In the genomic region with DNA sequence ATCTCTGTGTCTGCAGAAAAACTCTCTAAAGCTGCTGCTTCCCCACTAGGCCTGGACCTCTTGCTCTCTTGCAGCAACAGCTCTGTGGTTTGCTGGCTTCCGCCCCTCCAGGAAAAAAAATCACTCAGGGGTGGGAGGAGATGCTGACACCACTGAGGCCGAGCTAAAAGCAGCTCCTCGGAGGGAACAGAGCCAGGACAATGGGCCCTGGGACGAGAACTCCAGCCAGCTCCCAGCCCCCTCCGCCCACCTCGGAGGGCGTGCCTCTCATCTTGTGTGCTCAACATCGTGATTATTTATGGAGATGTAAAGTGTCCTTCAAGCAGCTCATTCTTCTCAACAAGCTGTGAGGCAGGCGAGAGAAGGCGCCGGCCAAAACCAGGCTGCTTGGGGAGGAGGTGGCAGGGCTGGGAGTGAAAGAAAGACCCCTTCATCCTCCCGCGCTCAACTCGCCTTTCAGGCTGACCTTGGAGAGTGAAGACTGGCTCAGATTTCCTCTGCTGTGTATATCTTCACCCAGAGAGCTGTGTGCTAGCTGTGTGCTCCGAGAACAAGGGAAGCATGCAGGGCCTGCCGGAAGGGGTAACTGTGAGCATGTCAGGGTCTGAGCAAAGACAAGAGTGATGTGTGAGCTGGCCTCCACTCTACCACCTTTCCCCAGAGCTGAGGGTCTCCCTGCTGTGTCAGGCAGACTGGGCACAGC, we compare ENCODE assay signal across 14 cellular contexts. TPM values are rescaled to one million over a fixed set of nuclear protein-coding genes. Genes with fewer than 3 reads are reported as not detected.
DNase-seq lines count a peak whose midpoint lies in the region; TF ChIP-seq lines count a peak whose summit lies in the region.
"Had no signal": no experiment of that assay in that cellular context is flagged by ENCODE, and none has a peak within 500 bp of the region (broad histone marks: within the 10 kb centered on the region; RNA-seq: fewer than 3 reads in every experiment).

No MANE protein-coding gene starts in this region.

- H3K27ac ChIP-seq in ovary, result peak overlapping the region in 1 of 2 donors; percentile 71
- H3K27ac ChIP-seq in SK-N-SH (ENCODE audit: low read depth in 2 of 2, low read length in 1 of 2), result no peak overlapping the region
- H3K27ac ChIP-seq: coronary artery, parathyroid adenoma had no signal

- H3K79me2 ChIP-seq in SK-N-SH (ENCODE audit: insufficient read depth), result no peaks in the 10 kb centered on the region
- H3K79me2 ChIP-seq: parathyroid adenoma had no signal

- WGBS in ovary, 3 donors, result 4 to 6% (median 5%) methylated on average over 16 of the region's 16 CpGs
- WGBS in SK-N-SH (ENCODE audit: low lambda C conversion rate), result 35% methylated on average over 12 of the region's 16 CpGs

- no peak overlapping the region for H3K4me3 ChIP-seq in ovary
- no peak overlapping the region for H3K4me3 ChIP-seq in SK-N-SH (ENCODE audit: low read depth in 2 of 2, low read length in 1 of 2)
- H3K4me3 ChIP-seq: coronary artery, MG63 had no signal

- intact Hi-C loops in ovary (cut with DNase I), result no loop called here

- TF ChIP-seq RAD21 in SK-N-SH (IDR thresholded peaks at IDR 0.05; ENCODE audit: low read length), result no peak

- no peaks in the 10 kb centered on the region for H3F3A ChIP-seq in SK-N-SH (replicated peaks; ENCODE audit: insufficient read depth)

- H3K9ac ChIP-seq in SK-N-SH, result no peak overlapping the region
- H3K9ac ChIP-seq: parathyroid adenoma had no signal

- H3K27me3 ChIP-seq in ovary (no peaks in the 10 kb centered on the region), SK-N-SH (ENCODE audit: insufficient read depth) (no peaks in the 10 kb centered on the region)
- H3K27me3 ChIP-seq: MG63 had no signal

- TF ChIP-seq EP300 in ovary (IDR thresholded peaks at IDR 0.05) (no peak), SK-N-SH (IDR thresholded peaks at IDR 0.05; ENCODE audit: borderline replicate concordance in 1 of 2, low read depth in 1 of 2, low read length in 1 of 2) (no peak)

- H3K4me1 ChIP-seq in ovary (ENCODE audit: insufficient read depth) (peaks cover 12% of the 10 kb centered on the region), SK-N-SH (ENCODE audit: control insufficient read depth in 1 of 2, insufficient read depth in 2 of 2, low read depth in 1 of 2, low read length in 1 of 2) (peaks cover 0 to 4% of the 10 kb centered on the region in 2 experiments; a peak in 1 of 4 replicates)
- H3K4me1 ChIP-seq: parathyroid adenoma had no signal

- no peak for TF ChIP-seq CTCF in ovary (IDR thresholded peaks at IDR 0.05)
- no peak for TF ChIP-seq CTCF in GM13977 (IDR thresholded peaks at IDR 0.05; ENCODE audit: extremely low read depth, insufficient read depth, missing control alignments)
- no peak for TF ChIP-seq CTCF in SK-N-SH (IDR thresholded peaks at IDR 0.05)

- no peak overlapping the region for H2AFZ ChIP-seq in SK-N-SH (ENCODE audit: low read depth)
- H2AFZ ChIP-seq: parathyroid adenoma had no signal

- H3K4me2 ChIP-seq in SK-N-SH, result no peak overlapping the region

- POLR2A ChIA-PET in SK-N-SH (lab: Yijun Ruan, JAX), result no interaction called here

- H4K20me1 ChIP-seq in SK-N-SH (ENCODE audit: insufficient read depth), result no peaks in the 10 kb centered on the region

- CTCF ChIA-PET in SK-N-SH (lab: Yijun Ruan, JAX), result interaction anchor here (1.3 kb wide), 1 partner anchor 54 kb away, joined by 3 read pairs; a partner anchor contains a TSS

- no peaks in the 10 kb centered on the region for H3K36me3 ChIP-seq in ovary
- no peaks in the 10 kb centered on the region for H3K36me3 ChIP-seq in SK-N-SH (replicated peaks in 1 of 2; ENCODE audit: control insufficient read depth in 1 of 2, insufficient read depth in 2 of 2, low read length in 1 of 2)
- H3K36me3 ChIP-seq: MG63 had no signal

- in situ Hi-C loops in GM13977 (cut with MboI; ENCODE audit: low pct_unique_long_range_greater_than_20kb, low sequenced_read_pairs, unreplicated experiment), result no loop called here

- DNase-seq in NOMO-1 treated with DMSO at 0.1 percent for 48 hours (lab: John Stamatoyannopoulos, UW; ENCODE audit: unreplicated experiment) (peak; percentile 1), NOMO-1 treated with dmso at 0.1 percent for 144 hours (lab: John Stamatoyannopoulos, UW; ENCODE audit: unreplicated experiment) (no peak), NCI-H2227 (lab: John Stamatoyannopoulos, UW; ENCODE audit: unreplicated experiment) (peak; percentile 58), anterior cingulate cortex (lab: John Stamatoyannopoulos, UW) (peak in 40 of 58 donors; percentile 1 to 81 (median 18)), ovary (peak; percentile 68 to 81 (median 72)), GM13977 (ENCODE audit: low spot score) (no peak), SK-N-SH (no peak), iPS-NIHi11 (ENCODE audit: low spot score) (no peak)
- DNase-seq: ACHN; activated effector memory CD4-positive, alpha-beta T cell treated with anti-CD3 and anti-CD28 coated beads, Interleukin-2, amount 50 U/mL, for 16 hours; foreskin fibroblast; MG63 had no signal

- H3K9me3 ChIP-seq in ovary, result no peaks in the 10 kb centered on the region
- no peaks in the 10 kb centered on the region for H3K9me3 ChIP-seq in SK-N-SH
- H3K9me3 ChIP-seq: MG63 had no signal

- TF ChIP-seq POLR2A in ovary (IDR thresholded peaks at IDR 0.05), result no peak

- no peaks in the 10 kb centered on the region for H3K9me2 ChIP-seq in SK-N-SH

TF ChIP-seq in SK-N-SH, 30 proteins besides CTCF, POLR2A, EP300 and RAD21 (continues in another document):
- TF ChIP-seq, protein P1, sequence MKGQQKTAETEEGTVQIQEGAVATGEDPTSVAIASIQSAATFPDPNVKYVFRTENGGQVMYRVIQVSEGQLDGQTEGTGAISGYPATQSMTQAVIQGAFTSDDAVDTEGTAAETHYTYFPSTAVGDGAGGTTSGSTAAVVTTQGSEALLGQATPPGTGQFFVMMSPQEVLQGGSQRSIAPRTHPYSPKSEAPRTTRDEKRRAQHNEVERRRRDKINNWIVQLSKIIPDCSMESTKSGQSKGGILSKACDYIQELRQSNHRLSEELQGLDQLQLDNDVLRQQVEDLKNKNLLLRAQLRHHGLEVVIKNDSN (IDR thresholded peaks at IDR 0.05; ENCODE audit: borderline replicate concordance, low read depth), result no peak
- TF ChIP-seq TEAD4 (IDR thresholded peaks at IDR 0.05; ENCODE audit: borderline replicate concordance, insufficient read depth), result no peak
- no peak for TF ChIP-seq RFX5 (IDR thresholded peaks at IDR 0.05; ENCODE audit: low read length)
- no peak for TF ChIP-seq FOXJ3 (CRISPR knock-in tag; IDR thresholded peaks at IDR 0.05)
- no peak for TF ChIP-seq FOSL2 (IDR thresholded peaks at IDR 0.05; ENCODE audit: borderline replicate concordance, low read depth)
- TF ChIP-seq NFIC (IDR thresholded peaks at IDR 0.05; ENCODE audit: borderline replicate concordance), result no peak
- TF ChIP-seq NRF1 (IDR thresholded peaks at IDR 0.05; ENCODE audit: low read depth, low read length), result no peak
- no peak for TF ChIP-seq SIN3A (IDR thresholded peaks at IDR 0.05; ENCODE audit: borderline replicate concordance, low read depth, low read length)
- TF ChIP-seq TCF12 (IDR thresholded peaks at IDR 0.05), result no peak
- TF ChIP-seq RXRA (IDR thresholded peaks at IDR 0.05; ENCODE audit: borderline replicate concordance, low read depth), result no peak
- TF ChIP-seq, protein P2, sequence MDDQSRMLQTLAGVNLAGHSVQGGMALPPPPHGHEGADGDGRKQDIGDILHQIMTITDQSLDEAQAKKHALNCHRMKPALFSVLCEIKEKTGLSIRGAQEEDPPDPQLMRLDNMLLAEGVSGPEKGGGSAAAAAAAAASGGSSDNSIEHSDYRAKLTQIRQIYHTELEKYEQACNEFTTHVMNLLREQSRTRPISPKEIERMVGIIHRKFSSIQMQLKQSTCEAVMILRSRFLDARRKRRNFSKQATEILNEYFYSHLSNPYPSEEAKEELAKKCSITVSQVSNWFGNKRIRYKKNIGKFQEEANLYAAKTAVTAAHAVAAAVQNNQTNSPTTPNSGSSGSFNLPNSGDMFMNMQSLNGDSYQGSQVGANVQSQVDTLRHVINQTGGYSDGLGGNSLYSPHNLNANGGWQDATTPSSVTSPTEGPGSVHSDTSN (IDR thresholded peaks at IDR 0.05), result no peak
- TF ChIP-seq, protein P3, sequence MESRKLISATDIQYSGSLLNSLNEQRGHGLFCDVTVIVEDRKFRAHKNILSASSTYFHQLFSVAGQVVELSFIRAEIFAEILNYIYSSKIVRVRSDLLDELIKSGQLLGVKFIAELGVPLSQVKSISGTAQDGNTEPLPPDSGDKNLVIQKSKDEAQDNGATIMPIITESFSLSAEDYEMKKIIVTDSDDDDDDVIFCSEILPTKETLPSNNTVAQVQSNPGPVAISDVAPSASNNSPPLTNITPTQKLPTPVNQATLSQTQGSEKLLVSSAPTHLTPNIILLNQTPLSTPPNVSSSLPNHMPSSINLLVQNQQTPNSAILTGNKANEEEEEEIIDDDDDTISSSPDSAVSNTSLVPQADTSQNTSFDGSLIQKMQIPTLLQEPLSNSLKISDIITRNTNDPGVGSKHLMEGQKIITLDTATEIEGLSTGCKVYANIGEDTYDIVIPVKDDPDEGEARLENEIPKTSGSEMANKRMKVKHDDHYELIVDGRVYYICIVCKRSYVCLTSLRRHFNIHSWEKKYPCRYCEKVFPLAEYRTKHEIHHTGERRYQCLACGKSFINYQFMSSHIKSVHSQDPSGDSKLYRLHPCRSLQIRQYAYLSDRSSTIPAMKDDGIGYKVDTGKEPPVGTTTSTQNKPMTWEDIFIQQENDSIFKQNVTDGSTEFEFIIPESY (IDR thresholded peaks at IDR 0.05; ENCODE audit: borderline replicate concordance, low read depth), result no peak
- TF ChIP-seq EZH2phosphoT487 (IDR thresholded peaks at IDR 0.05; ENCODE audit: borderline replicate concordance, low read depth), result no peak
- TF ChIP-seq RCOR1 (IDR thresholded peaks at IDR 0.05; ENCODE audit: low read length), result no peak
- TF ChIP-seq FOXM1 (IDR thresholded peaks at IDR 0.05; ENCODE audit: low read depth), result no peak

RNA-seq across cellular contexts. Expression of a gene that starts 53.6 kb away (rescaled TPM):
- 1 to 10 TPM in 3 of 7 donors, under 1 TPM in 4; 0.34 to 2.2 (median 0.66) TPM for total RNA-seq in ovary
- polyA plus RNA-seq in ovary (under 1 TPM; 0.10 to 0.68 TPM), SK-N-SH (2012; rRNA removed) (0.02 and 0.13 TPM in 2 replicates)
- 0.05 and 0.18 TPM in 2 replicates for polyA plus RNA-seq in SK-N-SH (2012; cell fraction: cytosol; rRNA removed)
- polyA plus RNA-seq in SK-N-SH (2012; cell fraction: nucleus; rRNA removed), result 0.06 and 0.15 TPM in 2 replicates

Comparison
In these comparisons a context has a peak if more than half of its experiments do, and no peak if none do; other contexts are left out.
1. DNase-seq: peak in NOMO-1 treated with DMSO at 0.1 percent for 48 hours (single experiment), NCI-H2227 (single experiment), anterior cingulate cortex (40 of 58) and ovary (5 of 5); none in NOMO-1 treated with dmso at 0.1 percent for 144 hours (single experiment), GM13977 (single experiment), SK-N-SH (single experiment) and iPS-NIHi11 (single experiment).